In the genomic region with DNA sequence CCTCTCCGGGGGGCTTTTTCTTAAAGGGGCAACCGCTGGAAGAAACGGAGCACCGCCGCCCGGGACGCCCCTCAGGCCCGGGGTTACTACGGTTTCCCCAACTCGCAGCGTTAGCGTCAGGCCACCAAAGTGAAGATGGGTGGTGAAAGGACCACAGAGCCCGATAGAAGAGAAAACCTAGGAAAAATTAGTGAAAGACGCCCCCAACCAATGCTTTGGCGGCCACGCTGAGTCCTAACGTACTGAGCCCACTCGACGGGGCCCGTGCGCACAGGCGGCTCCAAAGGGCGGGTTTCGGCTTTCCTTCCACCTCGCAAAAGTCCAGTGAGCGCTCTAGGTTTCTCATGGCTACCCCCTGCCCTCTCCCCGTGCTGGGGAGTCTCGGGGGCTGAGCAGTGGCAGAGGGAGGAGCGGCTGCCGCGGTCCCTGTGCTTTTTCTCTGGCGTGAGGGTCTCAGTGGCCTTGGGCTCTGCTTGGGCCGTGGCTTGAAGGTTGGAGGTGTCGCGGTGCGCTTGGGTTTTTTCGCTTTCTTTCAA, we compare ENCODE assay signal across 1 cellular context.
TF ChIP-seq lines count a peak whose summit lies in the region.

No MANE protein-coding gene starts in this region.

TF ChIP-seq in K562, 482 proteins besides CTCF, POLR2A, EP300 and RAD21 (continued from another document and continues in another):
- no peak for TF ChIP-seq CHD7 (IDR thresholded peaks at IDR 0.05; ENCODE audit: low read depth, low read length)
- no peak for TF ChIP-seq ZNF165 (CRISPR knock-in tag; IDR thresholded peaks at IDR 0.05; ENCODE audit: borderline replicate concordance)
- TF ChIP-seq ZNF507 (tag; conservative IDR thresholded peaks at IDR 0.05) = no peak
- no peak for TF ChIP-seq PHTF2 (CRISPR knock-in tag; IDR thresholded peaks at IDR 0.05)
- TF ChIP-seq ZFP1 (CRISPR knock-in tag; IDR thresholded peaks at IDR 0.05) = no peak
- no peak for TF ChIP-seq ZNF717 (CRISPR knock-in tag; IDR thresholded peaks at IDR 0.05)
- TF ChIP-seq MCM5 (IDR thresholded peaks at IDR 0.05; ENCODE audit: low read depth) = no peak
- peak; percentile 87 for TF ChIP-seq CHD1 (IDR thresholded peaks at IDR 0.05; ENCODE audit: low read length)
- TF ChIP-seq PPARD (CRISPR knock-in tag; IDR thresholded peaks at IDR 0.05) = no peak
- no peak for TF ChIP-seq CBFB (CRISPR knock-in tag; IDR thresholded peaks at IDR 0.05)
- TF ChIP-seq DPF2 (IDR thresholded peaks at IDR 0.05) = no peak
- TF ChIP-seq, protein P1, sequence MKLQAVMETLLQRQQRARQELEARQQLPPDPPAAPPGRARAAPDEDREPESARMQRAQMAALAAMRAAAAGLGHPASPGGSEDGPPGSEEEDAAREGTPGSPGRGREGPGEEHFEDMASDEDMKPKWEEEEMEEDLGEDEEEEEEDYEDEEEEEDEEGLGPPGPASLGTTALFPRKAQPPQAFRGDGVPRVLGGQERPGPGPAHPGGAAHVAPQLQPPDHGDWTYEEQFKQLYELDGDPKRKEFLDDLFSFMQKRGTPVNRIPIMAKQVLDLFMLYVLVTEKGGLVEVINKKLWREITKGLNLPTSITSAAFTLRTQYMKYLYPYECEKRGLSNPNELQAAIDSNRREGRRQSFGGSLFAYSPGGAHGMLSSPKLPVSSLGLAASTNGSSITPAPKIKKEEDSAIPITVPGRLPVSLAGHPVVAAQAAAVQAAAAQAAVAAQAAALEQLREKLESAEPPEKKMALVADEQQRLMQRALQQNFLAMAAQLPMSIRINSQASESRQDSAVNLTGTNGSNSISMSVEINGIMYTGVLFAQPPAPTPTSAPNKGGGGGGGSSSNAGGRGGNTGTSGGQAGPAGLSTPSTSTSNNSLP (IDR thresholded peaks at IDR 0.05; ENCODE audit: borderline replicate concordance, low read depth, low read length) = no peak
- no peak for TF ChIP-seq ZNF175 (CRISPR knock-in tag; IDR thresholded peaks at IDR 0.05; ENCODE audit: low read depth)
- TF ChIP-seq MED1 (CRISPR knock-in tag; IDR thresholded peaks at IDR 0.05; ENCODE audit: borderline replicate concordance) = no peak
- TF ChIP-seq RCOR1 (IDR thresholded peaks at IDR 0.05; ENCODE audit: borderline replicate concordance in 1 of 2, low read depth in 2 of 2, low read length in 2 of 2) = no peak
- TF ChIP-seq GTF2E2 (tag; IDR thresholded peaks at IDR 0.05) = peak; percentile 56; the same call in 1 of the 2 replicates
- TF ChIP-seq, protein P2, sequence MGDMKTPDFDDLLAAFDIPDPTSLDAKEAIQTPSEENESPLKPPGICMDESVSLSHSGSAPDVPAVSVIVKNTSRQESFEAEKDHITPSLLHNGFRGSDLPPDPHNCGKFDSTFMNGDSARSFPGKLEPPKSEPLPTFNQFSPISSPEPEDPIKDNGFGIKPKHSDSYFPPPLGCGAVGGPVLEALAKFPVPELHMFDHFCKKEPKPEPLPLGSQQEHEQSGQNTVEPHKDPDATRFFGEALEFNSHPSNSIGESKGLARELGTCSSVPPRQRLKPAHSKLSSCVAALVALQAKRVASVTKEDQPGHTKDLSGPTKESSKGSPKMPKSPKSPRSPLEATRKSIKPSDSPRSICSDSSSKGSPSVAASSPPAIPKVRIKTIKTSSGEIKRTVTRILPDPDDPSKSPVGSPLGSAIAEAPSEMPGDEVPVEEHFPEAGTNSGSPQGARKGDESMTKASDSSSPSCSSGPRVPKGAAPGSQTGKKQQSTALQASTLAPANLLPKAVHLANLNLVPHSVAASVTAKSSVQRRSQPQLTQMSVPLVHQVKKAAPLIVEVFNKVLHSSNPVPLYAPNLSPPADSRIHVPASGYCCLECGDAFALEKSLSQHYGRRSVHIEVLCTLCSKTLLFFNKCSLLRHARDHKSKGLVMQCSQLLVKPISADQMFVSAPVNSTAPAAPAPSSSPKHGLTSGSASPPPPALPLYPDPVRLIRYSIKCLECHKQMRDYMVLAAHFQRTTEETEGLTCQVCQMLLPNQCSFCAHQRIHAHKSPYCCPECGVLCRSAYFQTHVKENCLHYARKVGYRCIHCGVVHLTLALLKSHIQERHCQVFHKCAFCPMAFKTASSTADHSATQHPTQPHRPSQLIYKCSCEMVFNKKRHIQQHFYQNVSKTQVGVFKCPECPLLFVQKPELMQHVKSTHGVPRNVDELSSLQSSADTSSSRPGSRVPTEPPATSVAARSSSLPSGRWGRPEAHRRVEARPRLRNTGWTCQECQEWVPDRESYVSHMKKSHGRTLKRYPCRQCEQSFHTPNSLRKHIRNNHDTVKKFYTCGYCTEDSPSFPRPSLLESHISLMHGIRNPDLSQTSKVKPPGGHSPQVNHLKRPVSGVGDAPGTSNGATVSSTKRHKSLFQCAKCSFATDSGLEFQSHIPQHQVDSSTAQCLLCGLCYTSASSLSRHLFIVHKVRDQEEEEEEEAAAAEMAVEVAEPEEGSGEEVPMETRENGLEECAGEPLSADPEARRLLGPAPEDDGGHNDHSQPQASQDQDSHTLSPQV (IDR thresholded peaks at IDR 0.05) = no peak
- TF ChIP-seq POLR3G (IDR thresholded peaks at IDR 0.05; ENCODE audit: extremely low read depth, insufficient read length, insufficient replicate concordance) = no peak
- no peak for TF ChIP-seq XRCC3 (IDR thresholded peaks at IDR 0.05)
- TF ChIP-seq ZBTB1 (CRISPR knock-in tag; IDR thresholded peaks at IDR 0.05; ENCODE audit: borderline replicate concordance, low read depth) = no peak
- TF ChIP-seq ARID2 (IDR thresholded peaks at IDR 0.05) = no peak
- TF ChIP-seq ZNF583 (CRISPR knock-in tag; IDR thresholded peaks at IDR 0.05) = peak; percentile 67; the same call in 1 of the 2 replicates
- TF ChIP-seq ZNF23 (CRISPR knock-in tag; IDR thresholded peaks at IDR 0.05) = no peak
- peak; percentile 74; the same call in 1 of the 2 replicates for TF ChIP-seq NR4A1 (CRISPR knock-in tag; IDR thresholded peaks at IDR 0.05)
- no peak for TF ChIP-seq NR4A1 (tag; IDR thresholded peaks at IDR 0.05)
- TF ChIP-seq MEF2D (tag; conservative IDR thresholded peaks at IDR 0.05; ENCODE audit: low read depth) = no peak
- no peak; a peak in 1 of 4 replicates for TF ChIP-seq HDAC1 (IDR thresholded peaks at IDR 0.05)
- no peak for TF ChIP-seq TGIF2 (CRISPR knock-in tag; IDR thresholded peaks at IDR 0.05)
- no peak; the same call in 1 of the 2 replicates for TF ChIP-seq RBM15 (IDR thresholded peaks at IDR 0.05; ENCODE audit: insufficient read depth, low read length)
- TF ChIP-seq ZFP30 (CRISPR knock-in tag; IDR thresholded peaks at IDR 0.05; ENCODE audit: borderline replicate concordance) = no peak
- TF ChIP-seq ZC3H4 (CRISPR knock-in tag; IDR thresholded peaks at IDR 0.05; ENCODE audit: borderline replicate concordance) = peak; percentile 76; the same call in 1 of the 2 replicates
- TF ChIP-seq SOX6 (IDR thresholded peaks at IDR 0.05) = no peak
- no peak for TF ChIP-seq YY1 (IDR thresholded peaks at IDR 0.05; ENCODE audit: borderline replicate concordance in 1 of 3, control insufficient read depth in 1 of 3, extremely low read depth in 1 of 3, insufficient read depth in 3 of 3, insufficient read length in 1 of 3, insufficient replicate concordance in 2 of 3, low read depth in 1 of 3, low read length in 2 of 3)
- TF ChIP-seq RFX1 (IDR thresholded peaks at IDR 0.05) = no peak
- TF ChIP-seq SRSF3 (IDR thresholded peaks at IDR 0.05; ENCODE audit: insufficient read depth, low read length) = 0 out of 2 replicates have a peak, but pooled peaks have one; percentile 30
- TF ChIP-seq BCL6 (CRISPR knock-in tag; IDR thresholded peaks at IDR 0.05) = no peak
- no peak for TF ChIP-seq ZNF253 (CRISPR knock-in tag; conservative IDR thresholded peaks at IDR 0.05)
- TF ChIP-seq BACH1 (tag; IDR thresholded peaks at IDR 0.05) = no peak
- TF ChIP-seq NCOA4 (IDR thresholded peaks at IDR 0.05; ENCODE audit: partially characterized antibody) = no peak
- peak; percentile 38 for TF ChIP-seq ZNF511 (CRISPR knock-in tag; IDR thresholded peaks at IDR 0.05)
- TF ChIP-seq MAX (CRISPR knock-in tag; IDR thresholded peaks at IDR 0.05) = no peak; the same call in 1 of the 2 replicates
- no peak for TF ChIP-seq RBM39 (optimal IDR thresholded peaks at IDR 0.05; ENCODE audit: low read depth, low read length)
- no peak for TF ChIP-seq PRMT5 (CRISPR knock-in tag; IDR thresholded peaks at IDR 0.05)
- no peak for TF ChIP-seq RB1 (IDR thresholded peaks at IDR 0.05; ENCODE audit: low read depth)
- no peak for TF ChIP-seq SPI1 (IDR thresholded peaks at IDR 0.05; ENCODE audit: borderline replicate concordance, low read depth, low read length)
- no peak for TF ChIP-seq ZNF121 (CRISPR knock-in tag; conservative IDR thresholded peaks at IDR 0.05)
- TF ChIP-seq ELF4 (CRISPR knock-in tag; IDR thresholded peaks at IDR 0.05) = 0 out of 2 replicates have a peak, but pooled peaks have one; percentile 41
- TF ChIP-seq ZNF239 (CRISPR knock-in tag; IDR thresholded peaks at IDR 0.05) = no peak
- TF ChIP-seq, protein P3, sequence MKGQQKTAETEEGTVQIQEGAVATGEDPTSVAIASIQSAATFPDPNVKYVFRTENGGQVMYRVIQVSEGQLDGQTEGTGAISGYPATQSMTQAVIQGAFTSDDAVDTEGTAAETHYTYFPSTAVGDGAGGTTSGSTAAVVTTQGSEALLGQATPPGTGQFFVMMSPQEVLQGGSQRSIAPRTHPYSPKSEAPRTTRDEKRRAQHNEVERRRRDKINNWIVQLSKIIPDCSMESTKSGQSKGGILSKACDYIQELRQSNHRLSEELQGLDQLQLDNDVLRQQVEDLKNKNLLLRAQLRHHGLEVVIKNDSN (CRISPR knock-in tag; IDR thresholded peaks at IDR 0.05) = no peak; the same call in 1 of the 2 replicates
- TF ChIP-seq ILF3 (IDR thresholded peaks at IDR 0.05; ENCODE audit: borderline replicate concordance) = no peak
- TF ChIP-seq DDX20 (tag; IDR thresholded peaks at IDR 0.05; ENCODE audit: low read depth) = no peak
